In the genomic region with DNA sequence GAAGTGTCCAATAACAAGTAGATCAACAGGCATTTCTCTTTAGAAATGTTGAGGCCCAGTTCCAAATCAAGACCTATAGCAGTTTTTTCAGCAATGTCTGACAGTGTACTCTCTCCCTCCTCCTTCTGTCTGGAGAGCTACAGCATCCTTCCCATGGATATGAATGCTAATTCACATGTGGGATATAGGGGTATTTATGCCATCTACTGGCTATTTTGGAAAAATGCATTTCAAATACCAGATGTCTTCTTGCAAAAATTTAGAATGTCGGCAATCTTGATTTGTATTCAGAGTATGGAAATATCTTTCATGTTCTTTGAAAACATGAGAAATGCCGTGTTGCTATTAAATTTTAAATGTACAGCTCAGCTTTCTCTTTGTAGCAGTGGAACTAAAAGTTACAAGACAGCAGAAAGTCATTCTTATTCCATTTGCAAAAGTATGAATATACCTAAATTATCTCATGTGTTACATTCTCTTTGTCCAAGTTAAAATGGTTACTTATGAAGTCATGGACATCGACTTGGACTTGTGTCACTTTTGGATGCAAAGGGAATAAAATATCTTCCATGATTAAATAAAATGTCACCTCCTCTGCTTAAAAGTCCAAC, we compare ENCODE assay signal across 8 cellular contexts.
DNase-seq lines count a peak whose midpoint lies in the region; ATAC-seq and TF ChIP-seq lines count a peak whose summit lies in the region.

No MANE protein-coding gene starts in this region.

- H3K27me3 ChIP-seq in Caco-2 (replicated peaks; ENCODE audit: control insufficient read depth, insufficient read depth, low read length): no peaks in the 10 kb centered on the region
- no peaks in the 10 kb centered on the region for H3K27me3 ChIP-seq in Loucy (ENCODE audit: insufficient read depth, low read length, poor library complexity, severe bottlenecking)
- H3K27me3 ChIP-seq in tibial nerve: no peaks in the 10 kb centered on the region
- no peaks in the 10 kb centered on the region for H3K27me3 ChIP-seq in psoas muscle (ENCODE audit: insufficient read depth in 3 of 3, low read length in 2 of 3)

- H3K9me3 ChIP-seq in Caco-2: no peaks in the 10 kb centered on the region
- H3K9me3 ChIP-seq in Loucy (ENCODE audit: insufficient read depth, low read depth, low read length): no peaks in the 10 kb centered on the region
- H3K9me3 ChIP-seq in tibial nerve: no peaks in the 10 kb centered on the region
- H3K9me3 ChIP-seq in psoas muscle: no peaks in the 10 kb centered on the region

- CTCF ChIA-PET in Caco-2 (lab: Charles Lee) (interaction anchor here (1.1 kb wide), 1 partner anchor 1066 kb away, joined by 17 read pairs; no protein-coding TSS in a partner anchor), RWPE1 (lab: Yijun Ruan, JAX) (interaction anchor here (0.6 to 2.3 kb wide), 4 partner anchors 13 to 1066 kb away, joined by 3 to 15 read pairs (median 4); no protein-coding TSS in a partner anchor)

- H3K4me2 ChIP-seq in Loucy (ENCODE audit: low read depth, low read length, poor library complexity, severe bottlenecking): no peak overlapping the region

- H2AFZ ChIP-seq in Loucy (ENCODE audit: low read length): 0 out of 2 replicates have a peak overlapping the region, but pooled peaks have one; percentile 17

- ATAC-seq in GM19397 (IDR thresholded peaks at IDR 0.05; ENCODE audit: unreplicated experiment) (no peak), Right ventricle myocardium inferior (no peak), psoas muscle (no peak)

- peaks cover 3% of the 10 kb centered on the region for H3K27me3 Mint-ChIP-seq in Caco-2 (ENCODE audit: insufficient read depth, unreplicated experiment)

- H3K9me3 Mint-ChIP-seq in Caco-2 (ENCODE audit: unreplicated experiment): peaks cover 11% of the 10 kb centered on the region

- intact Hi-C loops in Caco-2 (cut with micrococcal nuclease; ENCODE audit: unreplicated experiment) (loop anchor here (1.0 to 5.0 kb wide), 3 partner anchors 23 to 399 kb away; no protein-coding TSS in a partner anchor), Right ventricle myocardium inferior (cut with DNase I) (no loop called here), psoas muscle (cut with DNase I) (no loop called here)

- no peak overlapping the region for H3K27ac ChIP-seq in RWPE1
- no peak overlapping the region for H3K27ac ChIP-seq in tibial nerve
- no peak overlapping the region for H3K27ac ChIP-seq in psoas muscle

- BruUV-seq in Caco-2 (replicated peaks; lab: Mats Ljungman, UMichigan): no TSS peak

- no peaks in the 10 kb centered on the region for H4K20me1 ChIP-seq in Loucy (ENCODE audit: insufficient read depth, low read length, poor library complexity, severe bottlenecking)

- peak in 1 of 2 experiments; percentile 6 for DNase-seq in Caco-2
- DNase-seq in RWPE1 (ENCODE audit: low spot score): peak; percentile 66
- DNase-seq in foreskin fibroblast: peak; percentile 3 to 19
- no peak for DNase-seq in tibial nerve (ENCODE audit: low spot score in 2 of 2)
- no peak for DNase-seq in Right ventricle myocardium inferior (ENCODE audit: missing footprints)
- DNase-seq in psoas muscle: no peak

- no peaks in the 10 kb centered on the region for H3K79me2 ChIP-seq in Loucy (ENCODE audit: insufficient read depth, low read length)

- TF ChIP-seq EP300 in tibial nerve (IDR thresholded peaks at IDR 0.05): no peak

- no peaks in the 10 kb centered on the region for H3K4me1 ChIP-seq in Caco-2
- no peaks in the 10 kb centered on the region for H3K4me1 ChIP-seq in Loucy (ENCODE audit: insufficient read depth, low read length, poor library complexity, severe bottlenecking)
- no peaks in the 10 kb centered on the region for H3K4me1 ChIP-seq in tibial nerve
- no peaks in the 10 kb centered on the region for H3K4me1 ChIP-seq in psoas muscle

- 39 to 42% methylated on average over 3 of the region's 3 CpGs for WGBS in tibial nerve, 2 donors
- WGBS in psoas muscle, 3 donors: 27 to 39% (median 33%) methylated on average over 3 of the region's 3 CpGs

- H3K4me3 ChIP-seq in Caco-2 (ENCODE audit: low read depth, low read length): no peak overlapping the region
- no peak overlapping the region for H3K4me3 ChIP-seq in Loucy (ENCODE audit: low read length, poor library complexity, severe bottlenecking)
- no peak overlapping the region for H3K4me3 ChIP-seq in foreskin fibroblast (ENCODE audit: low read depth in 1 of 2, low read length in 2 of 2)
- H3K4me3 ChIP-seq in tibial nerve: no peak overlapping the region
- H3K4me3 ChIP-seq in psoas muscle: no peak overlapping the region

- H3K36me3 Mint-ChIP-seq in Caco-2 (ENCODE audit: insufficient read depth, unreplicated experiment): no peaks in the 10 kb centered on the region

- no peak for TF ChIP-seq POLR2A in tibial nerve (IDR thresholded peaks at IDR 0.05)

- POLR2A ChIA-PET in Caco-2 (lab: Charles Lee) (no interaction called here), RWPE1 (lab: Yijun Ruan, JAX; ENCODE audit: low non-redundant PET) (no interaction called here)

- no peaks in the 10 kb centered on the region for H3K9me2 ChIP-seq in Loucy (replicated peaks; ENCODE audit: low read depth, low read length)

- TF ChIP-seq CTCF in Caco-2 (IDR thresholded peaks at IDR 0.05; ENCODE audit: insufficient read depth in 1 of 2, low read depth in 1 of 2, low read length in 1 of 2, severe bottlenecking in 1 of 2, unreplicated experiment in 1 of 2) (peak; percentile 29 to 56), Loucy (conservative IDR thresholded peaks at IDR 0.05; ENCODE audit: low read length) (peak; percentile 59), RWPE1 (conservative IDR thresholded peaks at IDR 0.05; ENCODE audit: low read depth) (peak; percentile 62), foreskin fibroblast (IDR thresholded peaks at IDR 0.05; ENCODE audit: low read depth, low read length) (peak; percentile 46), tibial nerve (IDR thresholded peaks at IDR 0.05) (peak in 3 of 5 experiments; percentile 17 to 39 (median 18)), psoas muscle (IDR thresholded peaks at IDR 0.05) (no peak)

- H3K4me1 Mint-ChIP-seq in Caco-2 (ENCODE audit: low read depth, unreplicated experiment): no peaks in the 10 kb centered on the region

- H3K36me3 ChIP-seq in Caco-2 (ENCODE audit: control insufficient read depth, insufficient read depth, low read length): no peaks in the 10 kb centered on the region
- H3K36me3 ChIP-seq in Loucy (ENCODE audit: insufficient read depth, low read length): no peaks in the 10 kb centered on the region
- H3K36me3 ChIP-seq in tibial nerve: no peaks in the 10 kb centered on the region
- no peaks in the 10 kb centered on the region for H3K36me3 ChIP-seq in psoas muscle (ENCODE audit: insufficient read depth in 1 of 2, low read depth in 1 of 2)

- H3K27ac Mint-ChIP-seq in Caco-2 (ENCODE audit: unreplicated experiment): no peak overlapping the region

- no peak overlapping the region for H3K9ac ChIP-seq in Loucy (ENCODE audit: low read depth, low read length, poor library complexity, severe bottlenecking)

- no peak overlapping the region for H3K4me3 Mint-ChIP-seq in Caco-2 (ENCODE audit: unreplicated experiment)

- H3F3A ChIP-seq in Loucy (ENCODE audit: low read depth): no peaks in the 10 kb centered on the region

Comparison
In these comparisons a context has a peak if more than half of its experiments do, and no peak if none do; other contexts are left out.
1. DNase-seq: peak in RWPE1 (single experiment) and foreskin fibroblast (2 of 2); none in tibial nerve (0 of 2), Right ventricle myocardium inferior (single experiment) and psoas muscle (0 of 2).